1 cellular context compared by ENCODE assay signal in genomic region chr3:50264389-50264963, GRCh38.
TF ChIP-seq lines count a peak whose summit lies in the region.

No MANE protein-coding gene starts in this region.

TF ChIP-seq in H1, 55 proteins besides CTCF, POLR2A, EP300 and RAD21:
- no peak for TF ChIP-seq SAP30 (IDR thresholded peaks at IDR 0.05; ENCODE audit: insufficient read depth, insufficient replicate concordance, low read length)
- peak; percentile 11; the same call in 1 of the 2 replicates for TF ChIP-seq POLR2AphosphoS5 (IDR thresholded peaks at IDR 0.05; ENCODE audit: low read depth, low read length)
- TF ChIP-seq TEAD4 (IDR thresholded peaks at IDR 0.05; ENCODE audit: low read depth, low read length), result peak; percentile 91
- TF ChIP-seq NRF1 (IDR thresholded peaks at IDR 0.05; ENCODE audit: low read depth, low read length), result no peak
- no peak for TF ChIP-seq BACH1 (IDR thresholded peaks at IDR 0.05; ENCODE audit: low read length)
- peak; percentile 75 for TF ChIP-seq RBBP5 (IDR thresholded peaks at IDR 0.05; ENCODE audit: borderline replicate concordance, low read depth, low read length)
- peak in 1 of 2 experiments; percentile 77; a peak in 1 of 4 replicates for TF ChIP-seq HDAC2 (IDR thresholded peaks at IDR 0.05; ENCODE audit: borderline replicate concordance in 1 of 2, low read depth in 2 of 2, low read length in 2 of 2)
- peak; percentile 98 for TF ChIP-seq JUN (IDR thresholded peaks at IDR 0.05; ENCODE audit: low read depth, low read length)
- peak; percentile 76 for TF ChIP-seq JUND (IDR thresholded peaks at IDR 0.05; ENCODE audit: low read length)
- TF ChIP-seq CREB1 (IDR thresholded peaks at IDR 0.05), result peak; percentile 80
- TF ChIP-seq SP4 (IDR thresholded peaks at IDR 0.05; ENCODE audit: low read length), result 0 out of 2 replicates have a peak, but pooled peaks have one; percentile 34
- no peak for TF ChIP-seq TAF7 (optimal IDR thresholded peaks at IDR 0.05; ENCODE audit: borderline replicate concordance, low read depth, low read length)
- TF ChIP-seq CBX8 (IDR thresholded peaks at IDR 0.05; ENCODE audit: borderline replicate concordance, low read depth, low read length), result no peak
- no peak for TF ChIP-seq HDAC6 (IDR thresholded peaks at IDR 0.05; ENCODE audit: low read depth, low read length)
- no peak for TF ChIP-seq TBP (IDR thresholded peaks at IDR 0.05; ENCODE audit: low read depth, low read length)
- TF ChIP-seq SRF (IDR thresholded peaks at IDR 0.05; ENCODE audit: low read depth, low read length), result no peak
- TF ChIP-seq NANOG (IDR thresholded peaks at IDR 0.05; ENCODE audit: insufficient read depth, low read depth, low read length, poor library complexity, severe bottlenecking), result peak; percentile 33
- TF ChIP-seq EGR1 (IDR thresholded peaks at IDR 0.05; ENCODE audit: borderline replicate concordance, low read depth, low read length), result no peak
- no peak for TF ChIP-seq RXRA (IDR thresholded peaks at IDR 0.05; ENCODE audit: insufficient read depth, low read depth, low read length)
- TF ChIP-seq RFX5 (IDR thresholded peaks at IDR 0.05; ENCODE audit: borderline replicate concordance, low read depth, low read length), result no peak
- peak; percentile 52; the same call in 1 of the 2 replicates for TF ChIP-seq SP1 (IDR thresholded peaks at IDR 0.05; ENCODE audit: low read depth, low read length)
- TF ChIP-seq ATF3 (IDR thresholded peaks at IDR 0.05; ENCODE audit: insufficient read depth, low read depth, low read length), result no peak
- peak; percentile 24; the same call in 1 of the 2 replicates for TF ChIP-seq ATF2 (IDR thresholded peaks at IDR 0.05; ENCODE audit: low read length)
